13 cellular contexts compared by ENCODE assay signal in genomic region chr16:85563031-85563430, GRCh38. TPM values are rescaled to one million over a fixed set of nuclear protein-coding genes. Genes with fewer than 3 reads are reported as not detected.
A peak's percentile ranks its signal among the peaks of the same experiment; 100 is the strongest.
DNase-seq lines count a peak whose midpoint lies in the region; ATAC-seq, FAIRE-seq and TF ChIP-seq lines count a peak whose summit lies in the region.
"Had no signal": no experiment of that assay in that cellular context is flagged by ENCODE, and none has a peak within 500 bp of the region (broad histone marks: within the 10 kb centered on the region; RNA-seq: fewer than 3 reads in every experiment).

No MANE protein-coding gene starts in this region.

- H3F3A ChIP-seq in PC-9 (ENCODE audit: insufficient read depth, low read depth): peaks cover 38% of the 10 kb centered on the region

- CTCF ChIA-PET in PC-9 (lab: Charles Lee): interaction anchor here (0.7 to 0.8 kb wide), 2 partner anchors 23 to 48 kb away, joined by 3 to 4 read pairs; no protein-coding TSS in a partner anchor

- H3K4me1 ChIP-seq in PC-9 (replicated peaks; ENCODE audit: insufficient read depth) (peaks cover 44% of the 10 kb centered on the region), thyroid gland (peaks cover 56 to 78% of the 10 kb centered on the region in 2 donors)

- H3K36me3 Mint-ChIP-seq in effector memory CD8-positive, alpha-beta T cell (ENCODE audit: insufficient read depth): peaks cover 60% of the 10 kb centered on the region
- H3K36me3 Mint-ChIP-seq in naive thymus-derived CD8-positive, alpha-beta T cell: no peaks in the 10 kb centered on the region

- ATAC-seq in effector memory CD8-positive, alpha-beta T cell (replicated peaks): no peak
- no peak for ATAC-seq in naive thymus-derived CD8-positive, alpha-beta T cell

- H3K36me3 ChIP-seq in PC-9 (ENCODE audit: low read depth) (no peaks in the 10 kb centered on the region), thyroid gland (no peaks in the 10 kb centered on the region)

- peak overlapping the region in 1 of 2 donors; percentile 40 for H3K4me3 Mint-ChIP-seq in effector memory CD8-positive, alpha-beta T cell
- H3K4me3 Mint-ChIP-seq in naive thymus-derived CD8-positive, alpha-beta T cell: peak overlapping the region in 1 of 10 donors; percentile 54

- TF ChIP-seq POLR2A in thyroid gland (IDR thresholded peaks at IDR 0.05): no peak

- peaks cover 90% of the 10 kb centered on the region for H4K20me1 ChIP-seq in PC-9 (ENCODE audit: insufficient read depth)

- H3K4me1 Mint-ChIP-seq in effector memory CD8-positive, alpha-beta T cell (ENCODE audit: low read depth in 2 of 2): peaks cover 72 to 84% of the 10 kb centered on the region in 2 donors
- peaks cover 29 to 82% (median 82%) of the 10 kb centered on the region in 4 donors for H3K4me1 Mint-ChIP-seq in naive thymus-derived CD8-positive, alpha-beta T cell

- POLR2A ChIA-PET in PC-9 (lab: Charles Lee; ENCODE audit: unreplicated experiment): no interaction called here
- POLR2A ChIA-PET in naive thymus-derived CD8-positive, alpha-beta T cell (lab: Charles Lee): interaction anchor here (0.7 to 2.0 kb wide), 6 partner anchors 9 to 794 kb away, joined by 3 to 10 read pairs (median 3); no protein-coding TSS in a partner anchor

- BruUV-seq in PC-9 (replicated peaks; lab: Mats Ljungman, UMichigan): no TSS peak

- peaks cover 94% of the 10 kb centered on the region for H3K79me2 ChIP-seq in PC-9 (ENCODE audit: low read depth)

- FAIRE-seq in GM19239 (lab: Jason Lieb, UNC): no peak

- H3K9me3 ChIP-seq in PC-9 (ENCODE audit: insufficient read depth, low read depth): no peaks in the 10 kb centered on the region
- no peaks in the 10 kb centered on the region for H3K9me3 ChIP-seq in thyroid gland

- no peaks in the 10 kb centered on the region for H3K9me3 Mint-ChIP-seq in effector memory CD8-positive, alpha-beta T cell
- H3K9me3 Mint-ChIP-seq in naive thymus-derived CD8-positive, alpha-beta T cell: peaks cover 0 to 1% (median 0%) of the 10 kb centered on the region in 9 donors

- intact Hi-C loops in PC-9 (cut with micrococcal nuclease; ENCODE audit: unreplicated experiment): no loop called here
- intact Hi-C loops in thyroid gland (cut with DNase I): loop anchor here (5.0 kb wide), 1 partner anchor 49 kb away; the partner anchor contains the start of gene GSE1

- H3K27me3 ChIP-seq in PC-9 (ENCODE audit: insufficient read depth, low read depth): no peaks in the 10 kb centered on the region
- H3K27me3 ChIP-seq in thyroid gland: no peaks in the 10 kb centered on the region

- H3K27ac ChIP-seq in PC-9 (no peak overlapping the region), thyroid gland (peak overlapping the region; percentile 92 to 95 (median 94))

- no peak overlapping the region for H3K4me3 ChIP-seq in PC-9
- no peak overlapping the region for H3K4me3 ChIP-seq in thyroid gland (replicated peaks in 1 of 3)

- peak overlapping the region; percentile 32 for H3K4me2 ChIP-seq in PC-9

- H2AFZ ChIP-seq in PC-9: no peak overlapping the region

- TF ChIP-seq CTCF in PC-9 (conservative IDR thresholded peaks at IDR 0.05) (no peak), thyroid gland (IDR thresholded peaks at IDR 0.05) (no peak)

- no peak for DNase-seq in PC-9
- no peak for DNase-seq in effector memory CD8-positive, alpha-beta T cell
- DNase-seq in naive thymus-derived CD8-positive, alpha-beta T cell: no peak
- no peak for DNase-seq in thyroid gland
- no peak for DNase-seq in GM19239 (ENCODE audit: insufficient read length, low spot score)
- DNase-seq in NCI-H1694 treated with DMSO at 0.1 percent for 48 hours (lab: John Stamatoyannopoulos, UW): no peak
- DNase-seq in H4 (ENCODE audit: low spot score): no peak
- DNase-seq in DMS53 treated with DMSO at 0.1 percent for 48 hours (lab: John Stamatoyannopoulos, UW; ENCODE audit: unreplicated experiment): no peak
- DNase-seq: activated CD4-positive, alpha-beta T cell treated with anti-CD3 and anti-CD28 coated beads, Interleukin-2, amount 50 U/mL, for 1 hour; activated effector memory CD4-positive, alpha-beta T cell treated with Interleukin-2 at 50 U/mL for 16 hours; central memory CD4-positive, alpha-beta T cell; KBM-7; NCI-H1694 had no signal

- no peaks in the 10 kb centered on the region for H3K27me3 Mint-ChIP-seq in effector memory CD8-positive, alpha-beta T cell
- no peaks in the 10 kb centered on the region for H3K27me3 Mint-ChIP-seq in naive thymus-derived CD8-positive, alpha-beta T cell

- H3K9me2 ChIP-seq in PC-9 (ENCODE audit: insufficient read depth): no peaks in the 10 kb centered on the region

- 82 to 85% methylated on average over 8 of the region's 8 CpGs for WGBS in thyroid gland, 2 donors

- H3K27ac Mint-ChIP-seq in effector memory CD8-positive, alpha-beta T cell: peak overlapping the region; percentile 81 to 91
- H3K27ac Mint-ChIP-seq in naive thymus-derived CD8-positive, alpha-beta T cell: peak overlapping the region in 8 of 10 donors; percentile 41 to 83 (median 68)

RNA-seq across cellular contexts. Expression of gene GSE1, which starts 50.1 kb away (rescaled TPM):
- 60.0 and 83.5 TPM in 2 replicates for total RNA-seq in PC-9 (2021)
- 10 to 100 TPM; 53.8 to 56.2 TPM for total RNA-seq in naive thymus-derived CD8-positive, alpha-beta T cell
- polyA plus RNA-seq in naive thymus-derived CD8-positive, alpha-beta T cell: 1 to 10 TPM; 1.5 to 2.9 (median 2.0) TPM
- total RNA-seq in thyroid gland: 100 to 1,000 TPM in 1 of 4 donors, 10 to 100 TPM in 3; 54.2 to 155 (median 71.9) TPM
- 8.0 and 11.9 TPM in 2 replicates for total RNA-seq in H4 (2014; rRNA removed; shearing (Covaris generic))
